In genomic region chr7:140175221-140176218, GRCh38 we compare ENCODE assay signal across 8 cellular contexts. TPM values are rescaled to one million over a fixed set of nuclear protein-coding genes. Genes with fewer than 3 reads are reported as not detected.
DNase-seq lines count a peak whose midpoint lies in the region; ATAC-seq and TF ChIP-seq lines count a peak whose summit lies in the region.

No MANE protein-coding gene starts in this region.

- H3K9ac ChIP-seq in mucosa of stomach (ENCODE audit: low read length), result peak overlapping the region; percentile 97

- no TSS peak for BruUV-seq in PC-9 (replicated peaks; lab: Mats Ljungman, UMichigan)

- no peaks in the 10 kb centered on the region for H3K9me3 Mint-ChIP-seq in activated T-cell treated with anti-CD3 and anti-CD28 coated beads, Interleukin-2, amount 50 U/mL, for 4 hours

- no peaks in the 10 kb centered on the region for H3K27me3 Mint-ChIP-seq in activated T-cell treated with anti-CD3 and anti-CD28 coated beads, Interleukin-2, amount 50 U/mL, for 4 hours (ENCODE audit: low read depth)

- H4K20me1 ChIP-seq in PC-9 (ENCODE audit: insufficient read depth), result no peaks in the 10 kb centered on the region

- peak overlapping the region; percentile 94 for H2AFZ ChIP-seq in PC-9

- DNase-seq in DMS153 treated with DMSO at 0.1 percent for 48 hours (lab: John Stamatoyannopoulos, UW; ENCODE audit: unreplicated experiment) (peak; percentile 95), KG1 (lab: John Stamatoyannopoulos, UW) (peak; percentile 16), PC-9 (peak; percentile 89 to 95)
- DNase-seq in activated T-cell treated with anti-CD3 and anti-CD28 coated beads, Interleukin-2, amount 50 U/mL, for 4 hours, result peak; percentile 85
- peak; percentile 87 for DNase-seq in stimulated activated CD8-positive, alpha-beta memory T cell treated with anti-CD3 and anti-CD28 coated beads, Interleukin-4, amount 100 ng/mL, for 48 hours

- H3K79me2 ChIP-seq in PC-9 (ENCODE audit: low read depth), result 0 out of 2 replicates have a peak, but pooled peaks cover 3% of the 10 kb centered on the region

- H3K4me1 ChIP-seq in PC-9 (replicated peaks; ENCODE audit: insufficient read depth) (peaks cover 13% of the 10 kb centered on the region), mucosa of stomach (ENCODE audit: control insufficient read depth, insufficient read depth, low read length) (peaks cover 32% of the 10 kb centered on the region)

- peaks cover 46% of the 10 kb centered on the region for H3K4me1 Mint-ChIP-seq in activated T-cell treated with anti-CD3 and anti-CD28 coated beads, Interleukin-2, amount 50 U/mL, for 4 hours (ENCODE audit: low read depth)

- TF ChIP-seq CTCF in PC-9 (conservative IDR thresholded peaks at IDR 0.05), result peak; percentile 90

- CTCF ChIA-PET in PC-9 (lab: Charles Lee), result interaction anchor here (0.6 kb wide), 2 partner anchors 105 to 478 kb away, joined by 3 to 4 read pairs; no protein-coding TSS in a partner anchor

- H3K9me3 ChIP-seq in PC-9 (ENCODE audit: insufficient read depth, low read depth), result no peaks in the 10 kb centered on the region
- H3K9me3 ChIP-seq in mucosa of stomach (ENCODE audit: control insufficient read depth, low read length), result no peaks in the 10 kb centered on the region

- H3K27ac ChIP-seq in PC-9, result peak overlapping the region; percentile 6; the same call in 1 of the 2 replicates

- H3F3A ChIP-seq in PC-9 (ENCODE audit: insufficient read depth, low read depth), result peaks cover 12% of the 10 kb centered on the region; the same call in 1 of the 2 replicates

- no peaks in the 10 kb centered on the region for H3K9me2 ChIP-seq in PC-9 (ENCODE audit: insufficient read depth)

- H3K36me3 Mint-ChIP-seq in activated T-cell treated with anti-CD3 and anti-CD28 coated beads, Interleukin-2, amount 50 U/mL, for 4 hours (ENCODE audit: insufficient read depth), result peaks cover 6% of the 10 kb centered on the region

- H3K27me3 ChIP-seq in PC-9 (ENCODE audit: insufficient read depth, low read depth) (no peaks in the 10 kb centered on the region; the same call in 1 of the 2 replicates), mucosa of stomach (ENCODE audit: control insufficient read depth, insufficient read depth, low read length) (no peaks in the 10 kb centered on the region)

- peak; percentile 58 for ATAC-seq in GM21723 (IDR thresholded peaks at IDR 0.05; ENCODE audit: unreplicated experiment)
- peak; percentile 56 to 59 for ATAC-seq in activated T-cell treated with anti-CD3 and anti-CD28 coated beads, Interleukin-2, amount 50 U/mL, for 4 hours
- peak; percentile 86 for ATAC-seq in esophagus mucosa

- H3K36me3 ChIP-seq in PC-9 (ENCODE audit: low read depth), result no peaks in the 10 kb centered on the region
- no peaks in the 10 kb centered on the region for H3K36me3 ChIP-seq in mucosa of stomach (ENCODE audit: control insufficient read depth, insufficient read depth, low read length)

- POLR2A ChIA-PET in PC-9 (lab: Charles Lee; ENCODE audit: unreplicated experiment), result interaction anchor here (0.7 kb wide), 1 partner anchor 88 kb away, joined by 4 read pairs; no protein-coding TSS in a partner anchor

- intact Hi-C loops in PC-9 (cut with micrococcal nuclease; ENCODE audit: unreplicated experiment), result loop anchor here (1.0 to 10.0 kb wide), 5 partner anchors 113 to 479 kb away; partner anchors contain the start of genes HIPK2, MKRN1 and PARP12

- H3K4me3 ChIP-seq in PC-9, result peak overlapping the region; percentile 95
- H3K4me3 ChIP-seq in mucosa of stomach (ENCODE audit: low read length), result peak overlapping the region; percentile 7

- peak overlapping the region; percentile 86 for H3K4me3 Mint-ChIP-seq in activated T-cell treated with anti-CD3 and anti-CD28 coated beads, Interleukin-2, amount 50 U/mL, for 4 hours

- H3K4me2 ChIP-seq in PC-9, result peak overlapping the region; percentile 67

RNA-seq across cellular contexts. Expression of gene KDM7A, which starts 1.3 kb away (rescaled TPM):
- total RNA-seq in PC-9 (2021) (1.5 and 1.8 TPM in 2 replicates), esophagus mucosa (22.3 TPM)
- 1 to 10 TPM; 6.3 to 9.5 (median 7.4) TPM for total RNA-seq in activated T-cell treated with anti-CD3 and anti-CD28 coated beads, Interleukin-2, amount 50 U/mL, for 4 hours

Comparison
In these comparisons a context has a peak if more than half of its experiments do, and no peak if none do; other contexts are left out.
1. Peak in every context shown above with its lines: DNase-seq, ATAC-seq, H3K4me3 ChIP-seq and H3K27ac ChIP-seq.
2. DNase-seq: peak in every context shown above with its lines; median percentile 95 in DMS153 treated with DMSO at 0.1 percent for 48 hours; 92 in PC-9; 87 in stimulated activated CD8-positive, alpha-beta memory T cell treated with anti-CD3 and anti-CD28 coated beads, Interleukin-4, amount 100 ng/mL, for 48 hours; 85 in activated T-cell treated with anti-CD3 and anti-CD28 coated beads, Interleukin-2, amount 50 U/mL, for 4 hours; 16 in KG1.